In genomic region chr3:194489736-194490612, GRCh38 we compare ENCODE assay signal across 1 cellular context.
TF ChIP-seq lines count a peak whose summit lies in the region.

No MANE protein-coding gene starts in this region.

TF ChIP-seq in GM12878, 131 proteins besides CTCF, POLR2A, EP300 and RAD21 (continued from another document and continues in another):
- TF ChIP-seq HSF1 (IDR thresholded peaks at IDR 0.05; ENCODE audit: low read depth, low read length) = no peak
- no peak for TF ChIP-seq NR2C2 (IDR thresholded peaks at IDR 0.05; ENCODE audit: borderline replicate concordance, control insufficient read depth, insufficient read length, low read depth)
- peak; percentile 93 for TF ChIP-seq ATF2 (IDR thresholded peaks at IDR 0.05; ENCODE audit: low read length)
- TF ChIP-seq SMC3 (IDR thresholded peaks at IDR 0.05; ENCODE audit: borderline replicate concordance, low read length) = no peak
- no peak for TF ChIP-seq E4F1 (IDR thresholded peaks at IDR 0.05; ENCODE audit: borderline replicate concordance, partially characterized antibody)
- TF ChIP-seq NR2C1 (IDR thresholded peaks at IDR 0.05) = no peak
- no peak for TF ChIP-seq KDM1A (IDR thresholded peaks at IDR 0.05; ENCODE audit: borderline replicate concordance)
- peak; percentile 67 to 76 for TF ChIP-seq IKZF2 (IDR thresholded peaks at IDR 0.05)
- no peak for TF ChIP-seq WRNIP1 (IDR thresholded peaks at IDR 0.05; ENCODE audit: borderline replicate concordance, low read depth, low read length)
- TF ChIP-seq ZBTB11 (CRISPR knock-in tag; IDR thresholded peaks at IDR 0.05) = no peak
- TF ChIP-seq SMAD1 (IDR thresholded peaks at IDR 0.05; ENCODE audit: low read depth, partially characterized antibody) = no peak
- TF ChIP-seq ATF3 (IDR thresholded peaks at IDR 0.05; ENCODE audit: borderline replicate concordance, extremely low read depth, low read depth, low read length) = no peak
- no peak for TF ChIP-seq REST (IDR thresholded peaks at IDR 0.05; ENCODE audit: low read depth, low read length)
- TF ChIP-seq NBN (IDR thresholded peaks at IDR 0.05) = peak; percentile 75; the same call in 1 of the 2 replicates
- no peak for TF ChIP-seq TCF7 (IDR thresholded peaks at IDR 0.05; ENCODE audit: borderline replicate concordance)
- peak; percentile 95 for TF ChIP-seq IRF4 (IDR thresholded peaks at IDR 0.05; ENCODE audit: low read depth, low read length)
- peak; percentile 89 for TF ChIP-seq TCF12 (IDR thresholded peaks at IDR 0.05; ENCODE audit: low read depth, low read length)
- TF ChIP-seq RFX5 (IDR thresholded peaks at IDR 0.05; ENCODE audit: low read depth, low read length) = no peak
- peak; percentile 44; the same call in 1 of the 2 replicates for TF ChIP-seq MTA2 (IDR thresholded peaks at IDR 0.05; ENCODE audit: low read depth)
- no peak for TF ChIP-seq STAT3 (IDR thresholded peaks at IDR 0.05; ENCODE audit: low read depth, low read length)
- no peak for TF ChIP-seq KAT2A (conservative IDR thresholded peaks at IDR 0.05; ENCODE audit: control insufficient read depth, low read depth, low read length)
- TF ChIP-seq ZBTB40 (IDR thresholded peaks at IDR 0.05; ENCODE audit: borderline replicate concordance) = no peak
- TF ChIP-seq HDAC6 (IDR thresholded peaks at IDR 0.05; ENCODE audit: unreplicated experiment) = no peak
- no peak for TF ChIP-seq SUZ12 (IDR thresholded peaks at IDR 0.05; ENCODE audit: unreplicated experiment)
- peak; percentile 77; the same call in 1 of the 2 replicates for TF ChIP-seq TCF3 (IDR thresholded peaks at IDR 0.05; ENCODE audit: borderline replicate concordance, insufficient read depth, low read depth, low read length)
- no peak for TF ChIP-seq RCOR1 (conservative IDR thresholded peaks at IDR 0.05; ENCODE audit: low read depth, low read length)
- no peak for TF ChIP-seq ZSCAN29 (IDR thresholded peaks at IDR 0.05)
- no peak; the same call in 1 of the 2 replicates for TF ChIP-seq HDGF (IDR thresholded peaks at IDR 0.05)
- no peak for TF ChIP-seq USF1 (IDR thresholded peaks at IDR 0.05; ENCODE audit: borderline replicate concordance, extremely low read length, insufficient read depth, low read depth, low read length)
- TF ChIP-seq SIX5 (IDR thresholded peaks at IDR 0.05; ENCODE audit: low read depth, low read length, severe bottlenecking) = no peak
- TF ChIP-seq BACH1 (IDR thresholded peaks at IDR 0.05; ENCODE audit: borderline replicate concordance) = no peak
- TF ChIP-seq HCFC1 (IDR thresholded peaks at IDR 0.05; ENCODE audit: low read length) = no peak
- no peak for TF ChIP-seq RBBP5 (conservative IDR thresholded peaks at IDR 0.05)
- no peak for TF ChIP-seq ZNF274 (IDR thresholded peaks at IDR 0.05; ENCODE audit: insufficient read depth, insufficient read length)
- TF ChIP-seq YY1 (IDR thresholded peaks at IDR 0.05; ENCODE audit: low read depth, low read length) = 0 out of 2 replicates have a peak, but pooled peaks have one; percentile 29
- no peak for TF ChIP-seq MLLT1 (IDR thresholded peaks at IDR 0.05)
- TF ChIP-seq RAD51 (IDR thresholded peaks at IDR 0.05) = no peak
- TF ChIP-seq SPI1 (IDR thresholded peaks at IDR 0.05; ENCODE audit: borderline replicate concordance, insufficient read depth, low read depth, low read length) = peak; percentile 57
- no peak for TF ChIP-seq E2F4 (IDR thresholded peaks at IDR 0.05; ENCODE audit: low read depth, low read length)
- no peak for TF ChIP-seq MYC (IDR thresholded peaks at IDR 0.05; ENCODE audit: insufficient read depth, insufficient read length, insufficient replicate concordance, low read length, severe bottlenecking)
- TF ChIP-seq CBFB (IDR thresholded peaks at IDR 0.05; ENCODE audit: low read depth) = no peak
- no peak for TF ChIP-seq NR2F1 (conservative IDR thresholded peaks at IDR 0.05)
